In genomic region chr1:3632716-3633343, GRCh38 we compare ENCODE assay signal across 1 cellular context.
TF ChIP-seq lines count a peak whose summit lies in the region.

No MANE protein-coding gene starts in this region.

TF ChIP-seq in K562, 482 proteins besides CTCF, POLR2A, EP300 and RAD21:
- no peak for TF ChIP-seq NR4A1 (CRISPR knock-in tag; IDR thresholded peaks at IDR 0.05)
- no peak for TF ChIP-seq NR4A1 (tag; IDR thresholded peaks at IDR 0.05)
- no peak for TF ChIP-seq ZNF766 (CRISPR knock-in tag; conservative IDR thresholded peaks at IDR 0.05)
- TF ChIP-seq, protein P1, sequence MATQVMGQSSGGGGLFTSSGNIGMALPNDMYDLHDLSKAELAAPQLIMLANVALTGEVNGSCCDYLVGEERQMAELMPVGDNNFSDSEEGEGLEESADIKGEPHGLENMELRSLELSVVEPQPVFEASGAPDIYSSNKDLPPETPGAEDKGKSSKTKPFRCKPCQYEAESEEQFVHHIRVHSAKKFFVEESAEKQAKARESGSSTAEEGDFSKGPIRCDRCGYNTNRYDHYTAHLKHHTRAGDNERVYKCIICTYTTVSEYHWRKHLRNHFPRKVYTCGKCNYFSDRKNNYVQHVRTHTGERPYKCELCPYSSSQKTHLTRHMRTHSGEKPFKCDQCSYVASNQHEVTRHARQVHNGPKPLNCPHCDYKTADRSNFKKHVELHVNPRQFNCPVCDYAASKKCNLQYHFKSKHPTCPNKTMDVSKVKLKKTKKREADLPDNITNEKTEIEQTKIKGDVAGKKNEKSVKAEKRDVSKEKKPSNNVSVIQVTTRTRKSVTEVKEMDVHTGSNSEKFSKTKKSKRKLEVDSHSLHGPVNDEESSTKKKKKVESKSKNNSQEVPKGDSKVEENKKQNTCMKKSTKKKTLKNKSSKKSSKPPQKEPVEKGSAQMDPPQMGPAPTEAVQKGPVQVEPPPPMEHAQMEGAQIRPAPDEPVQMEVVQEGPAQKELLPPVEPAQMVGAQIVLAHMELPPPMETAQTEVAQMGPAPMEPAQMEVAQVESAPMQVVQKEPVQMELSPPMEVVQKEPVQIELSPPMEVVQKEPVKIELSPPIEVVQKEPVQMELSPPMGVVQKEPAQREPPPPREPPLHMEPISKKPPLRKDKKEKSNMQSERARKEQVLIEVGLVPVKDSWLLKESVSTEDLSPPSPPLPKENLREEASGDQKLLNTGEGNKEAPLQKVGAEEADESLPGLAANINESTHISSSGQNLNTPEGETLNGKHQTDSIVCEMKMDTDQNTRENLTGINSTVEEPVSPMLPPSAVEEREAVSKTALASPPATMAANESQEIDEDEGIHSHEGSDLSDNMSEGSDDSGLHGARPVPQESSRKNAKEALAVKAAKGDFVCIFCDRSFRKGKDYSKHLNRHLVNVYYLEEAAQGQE (CRISPR knock-in tag; IDR thresholded peaks at IDR 0.05; ENCODE audit: low read depth) = no peak
- TF ChIP-seq E2F3 (CRISPR knock-in tag; IDR thresholded peaks at IDR 0.05) = 0 out of 2 replicates have a peak, but pooled peaks have one; percentile 34
